In the genomic region with DNA sequence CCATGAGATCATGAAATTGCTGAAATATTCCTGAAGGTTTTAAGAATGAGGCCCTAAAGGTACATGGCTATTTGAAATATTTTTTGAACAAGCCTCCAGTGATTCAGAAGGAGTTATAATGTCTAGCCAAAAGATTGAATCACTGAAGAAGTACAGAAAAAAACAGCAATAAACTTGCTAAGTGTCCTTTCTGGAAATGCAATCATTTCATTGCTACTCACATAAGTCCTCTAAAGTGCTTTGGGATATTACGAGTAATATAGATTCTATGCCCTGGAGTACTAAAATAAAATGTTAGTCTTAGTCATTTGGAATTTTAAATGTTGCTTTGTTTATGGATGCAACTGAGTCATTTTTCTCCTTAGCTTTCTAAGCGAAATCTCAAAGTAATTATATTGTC, we compare ENCODE assay signal across 1 cellular context.
TF ChIP-seq lines count a peak whose summit lies in the region.

No MANE protein-coding gene starts in this region.

TF ChIP-seq in HepG2, 621 proteins besides CTCF, POLR2A, EP300 and RAD21:
- TF ChIP-seq, protein P1, sequence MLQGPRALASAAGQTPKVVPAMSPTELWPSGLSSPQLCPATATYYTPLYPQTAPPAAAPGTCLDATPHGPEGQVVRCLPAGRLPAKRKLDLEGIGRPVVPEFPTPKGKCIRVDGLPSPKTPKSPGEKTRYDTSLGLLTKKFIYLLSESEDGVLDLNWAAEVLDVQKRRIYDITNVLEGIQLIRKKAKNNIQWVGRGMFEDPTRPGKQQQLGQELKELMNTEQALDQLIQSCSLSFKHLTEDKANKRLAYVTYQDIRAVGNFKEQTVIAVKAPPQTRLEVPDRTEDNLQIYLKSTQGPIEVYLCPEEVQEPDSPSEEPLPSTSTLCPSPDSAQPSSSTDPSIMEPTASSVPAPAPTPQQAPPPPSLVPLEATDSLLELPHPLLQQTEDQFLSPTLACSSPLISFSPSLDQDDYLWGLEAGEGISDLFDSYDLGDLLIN (CRISPR knock-in tag; IDR thresholded peaks at IDR 0.05; ENCODE audit: borderline replicate concordance), result no peak
- TF ChIP-seq NR2F6 (IDR thresholded peaks at IDR 0.05), result no peak
- TF ChIP-seq NR2F6 (CRISPR knock-in tag; IDR thresholded peaks at IDR 0.05), result no peak
- TF ChIP-seq, protein P2, sequence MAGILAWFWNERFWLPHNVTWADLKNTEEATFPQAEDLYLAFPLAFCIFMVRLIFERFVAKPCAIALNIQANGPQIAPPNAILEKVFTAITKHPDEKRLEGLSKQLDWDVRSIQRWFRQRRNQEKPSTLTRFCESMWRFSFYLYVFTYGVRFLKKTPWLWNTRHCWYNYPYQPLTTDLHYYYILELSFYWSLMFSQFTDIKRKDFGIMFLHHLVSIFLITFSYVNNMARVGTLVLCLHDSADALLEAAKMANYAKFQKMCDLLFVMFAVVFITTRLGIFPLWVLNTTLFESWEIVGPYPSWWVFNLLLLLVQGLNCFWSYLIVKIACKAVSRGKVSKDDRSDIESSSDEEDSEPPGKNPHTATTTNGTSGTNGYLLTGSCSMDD (CRISPR knock-in tag; IDR thresholded peaks at IDR 0.05), result no peak
- TF ChIP-seq MLLT10 (CRISPR knock-in tag; IDR thresholded peaks at IDR 0.05), result no peak
- no peak for TF ChIP-seq HNRNPH1 (optimal IDR thresholded peaks at IDR 0.05; ENCODE audit: low read depth, low read length)
- TF ChIP-seq ZNF564 (CRISPR knock-in tag; IDR thresholded peaks at IDR 0.05), result no peak
- no peak for TF ChIP-seq ZNF333 (CRISPR knock-in tag; IDR thresholded peaks at IDR 0.05; ENCODE audit: borderline replicate concordance)
- no peak for TF ChIP-seq KAT8 (CRISPR knock-in tag; IDR thresholded peaks at IDR 0.05)
- no peak for TF ChIP-seq ZFY (CRISPR knock-in tag; IDR thresholded peaks at IDR 0.05)
- TF ChIP-seq, protein P3, sequence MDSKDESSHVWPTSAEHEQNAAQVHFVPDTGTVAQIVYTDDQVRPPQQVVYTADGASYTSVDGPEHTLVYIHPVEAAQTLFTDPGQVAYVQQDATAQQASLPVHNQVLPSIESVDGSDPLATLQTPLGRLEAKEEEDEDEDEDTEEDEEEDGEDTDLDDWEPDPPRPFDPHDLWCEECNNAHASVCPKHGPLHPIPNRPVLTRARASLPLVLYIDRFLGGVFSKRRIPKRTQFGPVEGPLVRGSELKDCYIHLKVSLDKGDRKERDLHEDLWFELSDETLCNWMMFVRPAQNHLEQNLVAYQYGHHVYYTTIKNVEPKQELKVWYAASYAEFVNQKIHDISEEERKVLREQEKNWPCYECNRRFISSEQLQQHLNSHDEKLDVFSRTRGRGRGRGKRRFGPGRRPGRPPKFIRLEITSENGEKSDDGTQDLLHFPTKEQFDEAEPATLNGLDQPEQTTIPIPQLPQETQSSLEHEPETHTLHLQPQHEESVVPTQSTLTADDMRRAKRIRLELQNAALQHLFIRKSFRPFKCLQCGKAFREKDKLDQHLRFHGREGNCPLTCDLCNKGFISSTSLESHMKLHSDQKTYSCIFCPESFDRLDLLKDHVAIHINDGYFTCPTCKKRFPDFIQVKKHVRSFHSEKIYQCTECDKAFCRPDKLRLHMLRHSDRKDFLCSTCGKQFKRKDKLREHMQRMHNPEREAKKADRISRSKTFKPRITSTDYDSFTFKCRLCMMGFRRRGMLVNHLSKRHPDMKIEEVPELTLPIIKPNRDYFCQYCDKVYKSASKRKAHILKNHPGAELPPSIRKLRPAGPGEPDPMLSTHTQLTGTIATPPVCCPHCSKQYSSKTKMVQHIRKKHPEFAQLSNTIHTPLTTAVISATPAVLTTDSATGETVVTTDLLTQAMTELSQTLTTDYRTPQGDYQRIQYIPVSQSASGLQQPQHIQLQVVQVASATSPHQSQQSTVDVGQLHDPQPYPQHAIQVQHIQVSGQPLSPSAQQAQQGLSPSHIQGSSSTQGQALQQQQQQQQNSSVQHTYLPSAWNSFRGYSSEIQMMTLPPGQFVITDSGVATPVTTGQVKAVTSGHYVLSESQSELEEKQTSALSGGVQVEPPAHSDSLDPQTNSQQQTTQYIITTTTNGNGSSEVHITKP (CRISPR knock-in tag; IDR thresholded peaks at IDR 0.05; ENCODE audit: low read depth), result no peak
- TF ChIP-seq, protein P4, sequence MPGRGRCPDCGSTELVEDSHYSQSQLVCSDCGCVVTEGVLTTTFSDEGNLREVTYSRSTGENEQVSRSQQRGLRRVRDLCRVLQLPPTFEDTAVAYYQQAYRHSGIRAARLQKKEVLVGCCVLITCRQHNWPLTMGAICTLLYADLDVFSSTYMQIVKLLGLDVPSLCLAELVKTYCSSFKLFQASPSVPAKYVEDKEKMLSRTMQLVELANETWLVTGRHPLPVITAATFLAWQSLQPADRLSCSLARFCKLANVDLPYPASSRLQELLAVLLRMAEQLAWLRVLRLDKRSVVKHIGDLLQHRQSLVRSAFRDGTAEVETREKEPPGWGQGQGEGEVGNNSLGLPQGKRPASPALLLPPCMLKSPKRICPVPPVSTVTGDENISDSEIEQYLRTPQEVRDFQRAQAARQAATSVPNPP (CRISPR knock-in tag; IDR thresholded peaks at IDR 0.05), result no peak
